14 cellular contexts compared by ENCODE assay signal in genomic region chr10:101010329-101010728, GRCh38. TPM values are rescaled to one million over a fixed set of nuclear protein-coding genes. Genes with fewer than 3 reads are reported as not detected.
DNase-seq lines count a peak whose midpoint lies in the region; ATAC-seq and TF ChIP-seq lines count a peak whose summit lies in the region.
"Had no signal": no experiment of that assay in that cellular context is flagged by ENCODE, and none has a peak within 500 bp of the region (broad histone marks: within the 10 kb centered on the region; RNA-seq: fewer than 3 reads in every experiment).

No MANE protein-coding gene starts in this region.

- no peak overlapping the region for H3K18ac ChIP-seq in mesenchymal stem cell (ENCODE audit: low read depth in 1 of 2, low read length in 2 of 2)

- no peak overlapping the region for H2AK5ac ChIP-seq in mesenchymal stem cell (ENCODE audit: low read length, severe bottlenecking)

- peaks cover 4% of the 10 kb centered on the region for H3K36me3 Mint-ChIP-seq in chondrocyte (ENCODE audit: low read depth)
- H3K36me3 Mint-ChIP-seq in activated CD4-positive, alpha-beta T cell treated with anti-CD3 and anti-CD28 coated beads, Interleukin-2, amount 10 ng/mL, durations not matched to agents 24 days and 14 days (ENCODE audit: low read depth): no peaks in the 10 kb centered on the region
- H3K36me3 Mint-ChIP-seq: IgD-negative memory B cell had no signal

- H3K4me2 ChIP-seq in mesenchymal stem cell (ENCODE audit: low read length, poor library complexity, severe bottlenecking): no peak overlapping the region

- peak overlapping the region; percentile 66 for H3K27ac ChIP-seq in WERI-Rb-1
- no peak overlapping the region for H3K27ac ChIP-seq in mesenchymal stem cell (ENCODE audit: low read length, poor library complexity, severe bottlenecking)
- peak overlapping the region; percentile 99 for H3K27ac ChIP-seq in temporal lobe (ENCODE audit: low read depth, low read length)
- no peak overlapping the region for H3K27ac ChIP-seq in ovary

- H3K4ac ChIP-seq in mesenchymal stem cell (ENCODE audit: low read depth in 1 of 2, low read length in 2 of 2): no peak overlapping the region

- no peak overlapping the region for H2BK5ac ChIP-seq in mesenchymal stem cell (ENCODE audit: low read depth, low read length, poor library complexity, severe bottlenecking)

- H3K4me1 ChIP-seq in mesenchymal stem cell (ENCODE audit: control insufficient read depth, insufficient read depth, low read depth, low read length): peaks cover 27% of the 10 kb centered on the region
- peaks cover 11% of the 10 kb centered on the region for H3K4me1 ChIP-seq in ovary (ENCODE audit: insufficient read depth)

- H3K79me1 ChIP-seq in mesenchymal stem cell (replicated peaks; ENCODE audit: low read length, poor library complexity, severe bottlenecking): peaks cover 18% of the 10 kb centered on the region

- H3K23ac ChIP-seq in mesenchymal stem cell (ENCODE audit: low read length in 2 of 2): no peak overlapping the region

- TF ChIP-seq CTCF in WERI-Rb-1 (IDR thresholded peaks at IDR 0.05; ENCODE audit: low read depth, low read length) (no peak), chondrocyte (IDR thresholded peaks at IDR 0.05) (no peak), ovary (IDR thresholded peaks at IDR 0.05) (no peak)

- no peak overlapping the region for H3K4me3 Mint-ChIP-seq in chondrocyte (ENCODE audit: unreplicated experiment)
- H3K4me3 Mint-ChIP-seq in activated CD4-positive, alpha-beta T cell treated with anti-CD3 and anti-CD28 coated beads, Interleukin-2, amount 10 ng/mL, durations not matched to agents 24 days and 14 days: no peak overlapping the region
- H3K4me3 Mint-ChIP-seq: B cell; CD4-positive, alpha-beta T cell; IgD-negative memory B cell had no signal

- H3K27me3 ChIP-seq in WERI-Rb-1 (ENCODE audit: insufficient read depth, low read depth, severe bottlenecking): no peaks in the 10 kb centered on the region
- no peaks in the 10 kb centered on the region for H3K27me3 ChIP-seq in mesenchymal stem cell (ENCODE audit: control insufficient read depth in 1 of 2, insufficient read depth in 1 of 2, low read length in 2 of 2)
- no peaks in the 10 kb centered on the region for H3K27me3 ChIP-seq in ovary

- DNase-seq in WERI-Rb-1 (no peak), chondrocyte (ENCODE audit: low spot score) (peak; percentile 84), mesenchymal stem cell (no peak), occipital lobe (lab: John Stamatoyannopoulos, UW) (no peak), ovary (no peak)
- DNase-seq in activated CD4-positive, alpha-beta T cell treated with anti-CD3 and anti-CD28 coated beads, Interleukin-2, amount 10 ng/mL, durations not matched to agents 24 days and 14 days: no peak
- DNase-seq: C1 segment of cervical spinal cord; CD4-positive, alpha-beta T cell; DMS79; HCEC 1CT had no signal

- H2AFZ ChIP-seq in mesenchymal stem cell (ENCODE audit: low read depth, low read length): no peak overlapping the region

- H3K9me3 ChIP-seq in WERI-Rb-1 (ENCODE audit: severe bottlenecking) (no peaks in the 10 kb centered on the region), mesenchymal stem cell (ENCODE audit: control insufficient read depth, low read length) (no peaks in the 10 kb centered on the region), ovary (no peaks in the 10 kb centered on the region)

- no peaks in the 10 kb centered on the region for H3K27me3 Mint-ChIP-seq in chondrocyte (ENCODE audit: low read depth)
- peaks cover 10% of the 10 kb centered on the region for H3K27me3 Mint-ChIP-seq in activated CD4-positive, alpha-beta T cell treated with anti-CD3 and anti-CD28 coated beads, Interleukin-2, amount 10 ng/mL, durations not matched to agents 24 days and 14 days

- intact Hi-C loops in activated CD4-positive, alpha-beta T cell treated with anti-CD3 and anti-CD28 coated beads, Interleukin-2, amount 10 ng/mL, durations not matched to agents 24 days and 14 days (cut with micrococcal nuclease): no loop called here
- intact Hi-C loops in ovary (cut with DNase I): no loop called here

- peaks cover 22% of the 10 kb centered on the region for H3K36me3 ChIP-seq in WERI-Rb-1
- peaks cover 26 to 29% of the 10 kb centered on the region in 2 experiments for H3K36me3 ChIP-seq in mesenchymal stem cell (ENCODE audit: control insufficient read depth in 1 of 2, insufficient read depth in 2 of 2, low read depth in 1 of 2, low read length in 2 of 2)
- no peaks in the 10 kb centered on the region for H3K36me3 ChIP-seq in ovary

- ATAC-seq in GM21423 (IDR thresholded peaks at IDR 0.05; ENCODE audit: unreplicated experiment): no peak

- WGBS in mesenchymal stem cell: 94% methylated on average over 20 of the region's 22 CpGs
- 90 to 96% (median 94%) methylated on average over 18 to 22 of the region's 22 CpGs for WGBS in ovary, 3 donors

- no peak for TF ChIP-seq EP300 in ovary (IDR thresholded peaks at IDR 0.05)

- no peaks in the 10 kb centered on the region for H3K9me3 Mint-ChIP-seq in chondrocyte (ENCODE audit: low read depth)
- H3K9me3 Mint-ChIP-seq in activated CD4-positive, alpha-beta T cell treated with anti-CD3 and anti-CD28 coated beads, Interleukin-2, amount 10 ng/mL, durations not matched to agents 24 days and 14 days: no peaks in the 10 kb centered on the region
- H3K9me3 Mint-ChIP-seq: CD4-positive, alpha-beta T cell; IgD-negative memory B cell had no signal

- no peak overlapping the region for H3K14ac ChIP-seq in mesenchymal stem cell (ENCODE audit: low read length in 2 of 2)

- H3K27ac Mint-ChIP-seq in chondrocyte (ENCODE audit: unreplicated experiment): no peak overlapping the region
- no peak overlapping the region for H3K27ac Mint-ChIP-seq in activated CD4-positive, alpha-beta T cell treated with anti-CD3 and anti-CD28 coated beads, Interleukin-2, amount 10 ng/mL, durations not matched to agents 24 days and 14 days
- H3K27ac Mint-ChIP-seq: B cell; CD4-positive, alpha-beta T cell; IgD-negative memory B cell had no signal

- H3K4me3 ChIP-seq in WERI-Rb-1 (ENCODE audit: low read depth, low read length) (no peak overlapping the region), mesenchymal stem cell (ENCODE audit: insufficient read depth in 1 of 2, low read depth in 1 of 2, low read length in 2 of 2) (no peak overlapping the region), ovary (no peak overlapping the region)

- no peak overlapping the region for H2BK120ac ChIP-seq in mesenchymal stem cell (ENCODE audit: low read depth, low read length)

- no peak overlapping the region for H3K9ac ChIP-seq in mesenchymal stem cell (ENCODE audit: low read length)

- H2BK15ac ChIP-seq in mesenchymal stem cell (ENCODE audit: low read depth, poor library complexity, severe bottlenecking): no peak overlapping the region

- peak overlapping the region; percentile 2 for H4K91ac ChIP-seq in mesenchymal stem cell (ENCODE audit: low read length)

- H4K8ac ChIP-seq in mesenchymal stem cell (ENCODE audit: low read length): no peak overlapping the region

- peaks cover 35% of the 10 kb centered on the region for H3K4me1 Mint-ChIP-seq in chondrocyte (ENCODE audit: low read depth)
- H3K4me1 Mint-ChIP-seq in activated CD4-positive, alpha-beta T cell treated with anti-CD3 and anti-CD28 coated beads, Interleukin-2, amount 10 ng/mL, durations not matched to agents 24 days and 14 days: peaks cover 23% of the 10 kb centered on the region

- no peak for TF ChIP-seq POLR2A in ovary (IDR thresholded peaks at IDR 0.05)

- H2BK12ac ChIP-seq in mesenchymal stem cell (ENCODE audit: low read length in 2 of 2): no peak overlapping the region

RNA-seq across cellular contexts. Expression of gene LZTS2, which starts 10.7 kb away (rescaled TPM):
- total RNA-seq in chondrocyte (58.9 to 80.7 TPM (median 79.4 TPM) in 3 replicates), temporal lobe (10.6 TPM), occipital lobe (15.4 TPM), ovary (100 to 1,000 TPM in 2 of 7 donors, 10 to 100 TPM in 5; 60.6 to 121 (median 77.4) TPM)
- 89.8 TPM for polyA plus RNA-seq in mesenchymal stem cell (2013, experiment 1 of 2)
- polyA plus RNA-seq in mesenchymal stem cell (2013, experiment 2 of 2): 87.3 TPM
- total RNA-seq in activated CD4-positive, alpha-beta T cell treated with anti-CD3 and anti-CD28 coated beads, Interleukin-2, amount 10 ng/mL, durations not matched to agents 24 days and 14 days: 21.8 and 22.7 TPM in 2 replicates
- 10 to 100 TPM in 1 of 2 donors, 1 to 10 TPM in 1; 9.4 to 93.9 TPM for polyA plus RNA-seq in ovary

RNA-seq across cellular contexts. Expression of gene PDZD7, which starts 20.6 kb away (rescaled TPM):
- 1.4 to 1.8 TPM (median 1.7 TPM) in 3 replicates for total RNA-seq in chondrocyte
- 1.3 TPM for polyA plus RNA-seq in mesenchymal stem cell (2013, experiment 1 of 2)
- 1.0 TPM for polyA plus RNA-seq in mesenchymal stem cell (2013, experiment 2 of 2)
- 3.2 TPM for total RNA-seq in temporal lobe
- total RNA-seq in activated CD4-positive, alpha-beta T cell treated with anti-CD3 and anti-CD28 coated beads, Interleukin-2, amount 10 ng/mL, durations not matched to agents 24 days and 14 days: 0.38 and 0.93 TPM in 2 replicates
- total RNA-seq in occipital lobe: 4.5 TPM
- 1 to 10 TPM in 2 of 7 donors, under 1 TPM in 5; 0.56 to 1.2 (median 0.74) TPM for total RNA-seq in ovary
- under 1 TPM; 0.07 to 0.44 TPM for polyA plus RNA-seq in ovary
- polyA plus RNA-seq: IgD-negative memory B cell had no signal

RNA-seq across cellular contexts. Expression of gene SFXN3, which starts 20.7 kb away (rescaled TPM):
- total RNA-seq in chondrocyte: 92.4 to 101 TPM (median 96.9 TPM) in 3 replicates
- polyA plus RNA-seq in mesenchymal stem cell (2013, experiment 1 of 2): 99.8 TPM
- polyA plus RNA-seq in mesenchymal stem cell (2013, experiment 2 of 2): 93.2 TPM
- 45.2 TPM for total RNA-seq in temporal lobe
- 36.0 and 37.3 TPM in 2 replicates for total RNA-seq in activated CD4-positive, alpha-beta T cell treated with anti-CD3 and anti-CD28 coated beads, Interleukin-2, amount 10 ng/mL, durations not matched to agents 24 days and 14 days
- total RNA-seq in occipital lobe: 44.0 TPM
- total RNA-seq in ovary: 10 to 100 TPM; 20.2 to 47.0 (median 28.6) TPM
- polyA plus RNA-seq in ovary: 10 to 100 TPM; 26.5 to 51.5 TPM

RNA-seq across cellular contexts. Expression of gene TWNK, which starts 23.0 kb away (rescaled TPM):
- total RNA-seq in chondrocyte (4.8 to 6.6 TPM (median 5.4 TPM) in 3 replicates), temporal lobe (6.9 TPM), occipital lobe (4.7 TPM), ovary (10 to 100 TPM in 4 of 7 donors, 1 to 10 TPM in 3; 2.4 to 13.9 (median 10.7) TPM)
- 2.6 TPM for polyA plus RNA-seq in mesenchymal stem cell (2013, experiment 1 of 2)
- 2.5 TPM for polyA plus RNA-seq in mesenchymal stem cell (2013, experiment 2 of 2)
- total RNA-seq in activated CD4-positive, alpha-beta T cell treated with anti-CD3 and anti-CD28 coated beads, Interleukin-2, amount 10 ng/mL, durations not matched to agents 24 days and 14 days: 41.1 and 42.1 TPM in 2 replicates
- 10 to 100 TPM in 1 of 2 donors, 1 to 10 TPM in 1; 5.3 to 12.5 TPM for polyA plus RNA-seq in ovary

RNA-seq across cellular contexts. Expression of gene MRPL43, which starts 23.0 kb away (rescaled TPM):
- total RNA-seq in chondrocyte (54.0 to 74.1 TPM (median 57.3 TPM) in 3 replicates), temporal lobe (29.3 TPM), occipital lobe (37.9 TPM), ovary (100 to 1,000 TPM in 1 of 7 donors, 10 to 100 TPM in 6; 68.2 to 113 (median 83.3) TPM)
- 86.8 TPM for polyA plus RNA-seq in mesenchymal stem cell (2013, experiment 1 of 2)
- 86.1 TPM for polyA plus RNA-seq in mesenchymal stem cell (2013, experiment 2 of 2)
- total RNA-seq in activated CD4-positive, alpha-beta T cell treated with anti-CD3 and anti-CD28 coated beads, Interleukin-2, amount 10 ng/mL, durations not matched to agents 24 days and 14 days: 53.4 and 59.5 TPM in 2 replicates
- polyA plus RNA-seq in ovary: 100 to 1,000 TPM in 1 of 2 donors, 10 to 100 TPM in 1; 56.6 to 126 TPM

Comparison
In these comparisons a context has a peak if more than half of its experiments do, and no peak if none do; other contexts are left out.
1. H3K27ac ChIP-seq: peak in WERI-Rb-1 (single experiment) and temporal lobe (single experiment); none in mesenchymal stem cell (single experiment) and ovary (0 of 2).